8 cellular contexts compared by ENCODE assay signal in the genomic region with DNA sequence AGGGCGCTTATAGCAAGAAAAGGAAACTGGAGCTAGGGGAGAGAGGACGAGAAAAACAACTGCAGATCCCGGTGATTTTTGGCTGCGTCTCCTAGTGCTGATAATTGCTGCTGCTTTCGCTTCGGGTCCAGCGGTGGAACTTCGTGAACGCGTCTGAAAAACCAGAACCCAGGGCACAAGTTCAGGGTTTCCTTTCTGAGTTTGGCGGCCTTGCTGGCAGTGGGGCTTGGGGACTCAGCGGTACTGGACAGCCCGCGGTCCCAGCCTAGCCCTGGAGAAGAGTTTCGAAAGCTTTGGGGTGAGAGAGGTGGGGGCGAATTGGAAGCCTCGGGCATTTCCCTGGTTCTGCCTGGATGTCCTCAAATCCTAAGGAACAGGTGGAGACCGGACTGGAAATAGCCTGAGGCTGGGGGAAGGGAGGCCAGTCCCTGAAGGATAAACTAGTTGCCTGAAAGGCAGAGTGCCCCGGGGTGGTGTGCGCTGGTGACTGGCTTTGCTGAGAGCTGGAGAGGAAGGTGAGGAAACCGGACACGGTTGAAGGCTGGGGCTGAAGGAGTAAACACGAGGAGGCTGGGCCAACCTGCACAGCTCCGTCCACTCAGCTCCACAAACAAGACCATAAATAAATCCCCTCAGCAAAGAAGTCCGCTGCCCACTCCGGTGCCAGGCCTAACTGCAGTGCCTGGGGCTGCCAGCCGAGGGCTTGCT. TPM values are rescaled to one million over a fixed set of nuclear protein-coding genes. Genes with fewer than 3 reads are reported as not detected.
DNase-seq lines count a peak whose midpoint lies in the region; ATAC-seq and TF ChIP-seq lines count a peak whose summit lies in the region.

No MANE protein-coding gene starts in this region.

- H3K4me3 ChIP-seq in AG04450 (ENCODE audit: low read depth, low read length): peak overlapping the region; percentile 72
- H3K4me3 ChIP-seq in right cardiac atrium (ENCODE audit: low read length): peak overlapping the region; percentile 71

- ATAC-seq in GM19043 (IDR thresholded peaks at IDR 0.05; ENCODE audit: low read depth, unreplicated experiment): peak; percentile 14
- ATAC-seq in right cardiac atrium: peak; percentile 37 to 74
- ATAC-seq in HG03439 (IDR thresholded peaks at IDR 0.05; ENCODE audit: unreplicated experiment): no peak

- H3K9me3 ChIP-seq in AG04450 (ENCODE audit: control insufficient read depth, insufficient read depth, low read length) (no peaks in the 10 kb centered on the region; the same call in 1 of the 2 replicates), right cardiac atrium (ENCODE audit: control insufficient read depth, low read length) (no peaks in the 10 kb centered on the region)

- H3K4me1 ChIP-seq in right cardiac atrium (ENCODE audit: control insufficient read depth, insufficient read depth, low read length): peaks cover 5% of the 10 kb centered on the region

- peak overlapping the region; percentile 47 for H3K27ac ChIP-seq in AG04450 (ENCODE audit: low read depth, low read length)
- H3K27ac ChIP-seq in right cardiac atrium (ENCODE audit: low read length): peak overlapping the region; percentile 81

- H3K27me3 ChIP-seq in AG04450 (ENCODE audit: control insufficient read depth, insufficient read depth, low read length) (no peaks in the 10 kb centered on the region), right cardiac atrium (ENCODE audit: control insufficient read depth, insufficient read depth) (no peaks in the 10 kb centered on the region)

- POLR2A ChIA-PET in AG04450 (lab: Yijun Ruan, JAX): no interaction called here

- CTCF ChIA-PET in AG04450 (lab: Charles Lee): interaction anchor here (0.6 to 1.6 kb wide), 5 partner anchors 34 to 1137 kb away, joined by 3 to 4 read pairs (median 3); no protein-coding TSS in a partner anchor

- DNase-seq in AG04450 (ENCODE audit: low read depth, low spot score) (no peak), NCI-H748 (lab: John Stamatoyannopoulos, UW; ENCODE audit: unreplicated experiment) (peak; percentile 80), astrocyte of the hippocampus (ENCODE audit: low read depth, low spot score) (peak; percentile 79), right cardiac atrium (peak; percentile 69 to 89 (median 87)), posterior cingulate gyrus (peak; percentile 61 to 95 (median 72))
- no peak for DNase-seq in activated effector memory CD4-positive, alpha-beta T cell treated with Interleukin-2 at 50 U/mL for 16 hours

- peak; percentile 41 for TF ChIP-seq CTCF in AG04450 (IDR thresholded peaks at IDR 0.05; ENCODE audit: low read depth, low read length)

- intact Hi-C loops in right cardiac atrium (cut with DNase I) (no loop called here), posterior cingulate gyrus (cut with DNase I) (no loop called here)

- WGBS in right cardiac atrium: 8% methylated on average over 27 of the region's 27 CpGs

RNA-seq across cellular contexts. Expression of gene GMPR, which starts 0.9 kb away (rescaled TPM):
- polyA plus RNA-seq in AG04450 (2011; rRNA removed) (8.2 and 8.6 TPM in 2 replicates), right cardiac atrium (123 TPM)
- 9.1 and 9.3 TPM in 2 replicates for polyA minus RNA-seq in AG04450 (2011; rRNA and poly(A)+ RNA removed)
- 10 to 100 TPM; 68.2 to 80.6 (median 72.0) TPM for total RNA-seq in right cardiac atrium

Comparison
In these comparisons a context has a peak if more than half of its experiments do, and no peak if none do; other contexts are left out.
1. DNase-seq: peak in NCI-H748 (single experiment), astrocyte of the hippocampus (single experiment), right cardiac atrium (3 of 3) and posterior cingulate gyrus (10 of 10); none in AG04450 (single experiment) and activated effector memory CD4-positive, alpha-beta T cell treated with Interleukin-2 at 50 U/mL for 16 hours (single experiment).
2. RNA of gene GMPR, which starts 0.9 kb away (polyA plus RNA-seq): 123 TPM in right cardiac atrium (single experiment); 8.2 to 8.6 TPM in AG04450; every median in the first group is over 10 times any median in the second.